Comparison of ENCODE assay signal across 12 cellular contexts in the genomic region with DNA sequence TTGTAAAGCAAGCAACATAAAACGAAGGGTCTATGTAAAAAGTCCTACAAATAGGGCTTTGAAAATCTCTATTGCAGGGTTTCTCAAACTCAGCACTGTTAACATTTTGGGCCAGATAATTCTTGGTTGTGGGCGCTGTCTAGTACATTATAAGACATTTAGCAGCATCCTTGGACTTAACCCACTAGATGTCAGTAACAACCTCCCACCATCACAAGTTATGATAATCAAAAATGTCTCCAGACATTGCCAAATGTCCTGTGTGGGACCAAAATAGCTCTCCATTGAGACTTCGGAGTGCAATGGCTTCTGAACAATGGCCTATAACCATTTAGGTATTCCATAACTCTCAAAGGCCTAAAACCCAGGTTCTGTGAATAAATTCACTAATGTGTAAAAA. TPM values are rescaled to one million over a fixed set of nuclear protein-coding genes. Genes with fewer than 3 reads are reported as not detected.
DNase-seq lines count a peak whose midpoint lies in the region; ATAC-seq and TF ChIP-seq lines count a peak whose summit lies in the region.
"Had no signal": no experiment of that assay in that cellular context is flagged by ENCODE, and none has a peak within 500 bp of the region (broad histone marks: within the 10 kb centered on the region; RNA-seq: fewer than 3 reads in every experiment).

No MANE protein-coding gene starts in this region.

- H3K36me3 Mint-ChIP-seq in chondrocyte (ENCODE audit: low read depth), result no peaks in the 10 kb centered on the region
- H3K36me3 Mint-ChIP-seq: WTC11 had no signal

- H3K4me3 ChIP-seq in AG04449 (ENCODE audit: low read depth, low read length), result no peak overlapping the region
- no peak overlapping the region for H3K4me3 ChIP-seq in GM12865 (ENCODE audit: low read depth, low read length)

- DNase-seq in AG04449 (ENCODE audit: low read depth, low spot score) (no peak), GM12865 (ENCODE audit: low read depth) (peak; percentile 52), MV-4-11 (lab: John Stamatoyannopoulos, UW) (peak; percentile 47), chondrocyte (ENCODE audit: low spot score) (no peak), pons (ENCODE audit: low spot score) (no peak), glomerular visceral epithelial cell (ENCODE audit: extremely low spot score) (no peak), ecto neural progenitor cell (ENCODE audit: low spot score) (no peak)
- DNase-seq: activated naive CD4-positive, alpha-beta T cell; effector CD8-positive, alpha-beta T cell; NCI-H510A treated with DMSO at 0.1 percent for 48 hours had no signal

- H3K27ac Mint-ChIP-seq in chondrocyte (ENCODE audit: unreplicated experiment), result no peak overlapping the region
- H3K27ac Mint-ChIP-seq: WTC11 had no signal

- H3K4me1 Mint-ChIP-seq in chondrocyte (ENCODE audit: low read depth), result peaks cover 7% of the 10 kb centered on the region

- H3K9me3 Mint-ChIP-seq in chondrocyte (ENCODE audit: low read depth), result no peaks in the 10 kb centered on the region
- H3K9me3 Mint-ChIP-seq: WTC11 had no signal

- no peak for ATAC-seq in HG03457 (IDR thresholded peaks at IDR 0.05; ENCODE audit: unreplicated experiment)
- ATAC-seq: WTC11 had no signal

- H3K27me3 Mint-ChIP-seq in chondrocyte (ENCODE audit: low read depth), result peaks cover 9% of the 10 kb centered on the region

- POLR2A ChIA-PET in AG04449 (lab: Yijun Ruan, JAX), result no interaction called here

- TF ChIP-seq CTCF in AG04449 (IDR thresholded peaks at IDR 0.05; ENCODE audit: insufficient read depth, low read length, missing control alignments) (peak; percentile 3), GM12865 (IDR thresholded peaks at IDR 0.05; ENCODE audit: insufficient read depth, low read depth, low read length, missing control alignments) (peak; percentile 35), chondrocyte (IDR thresholded peaks at IDR 0.05) (peak; percentile 68)

- CTCF ChIA-PET in AG04449 (lab: Yijun Ruan, JAX), result interaction anchor here (1.1 to 13.8 kb wide), 5 partner anchors 122 to 1097 kb away, joined by 3 to 295 read pairs (median 9); no protein-coding TSS in a partner anchor

- H3K4me3 Mint-ChIP-seq in chondrocyte (ENCODE audit: unreplicated experiment), result no peak overlapping the region
- H3K4me3 Mint-ChIP-seq: WTC11 had no signal

RNA-seq across cellular contexts. Expression of a gene that starts 22.9 kb away (rescaled TPM):
- total RNA-seq in chondrocyte, result 47.5 to 53.1 TPM (median 49.8 TPM) in 3 replicates

Comparison
In these comparisons a context has a peak if more than half of its experiments do, and no peak if none do; other contexts are left out.
1. DNase-seq: peak in GM12865 (single experiment) and MV-4-11 (single experiment); none in AG04449 (single experiment), chondrocyte (single experiment), pons (single experiment), glomerular visceral epithelial cell (single experiment) and ecto neural progenitor cell (single experiment).
2. CTCF ChIP-seq: peak in every context shown above with its lines; median percentile 68 in chondrocyte; 35 in GM12865; 3 in AG04449.